ENCODE assay signal across 10 cellular contexts in the genomic region with DNA sequence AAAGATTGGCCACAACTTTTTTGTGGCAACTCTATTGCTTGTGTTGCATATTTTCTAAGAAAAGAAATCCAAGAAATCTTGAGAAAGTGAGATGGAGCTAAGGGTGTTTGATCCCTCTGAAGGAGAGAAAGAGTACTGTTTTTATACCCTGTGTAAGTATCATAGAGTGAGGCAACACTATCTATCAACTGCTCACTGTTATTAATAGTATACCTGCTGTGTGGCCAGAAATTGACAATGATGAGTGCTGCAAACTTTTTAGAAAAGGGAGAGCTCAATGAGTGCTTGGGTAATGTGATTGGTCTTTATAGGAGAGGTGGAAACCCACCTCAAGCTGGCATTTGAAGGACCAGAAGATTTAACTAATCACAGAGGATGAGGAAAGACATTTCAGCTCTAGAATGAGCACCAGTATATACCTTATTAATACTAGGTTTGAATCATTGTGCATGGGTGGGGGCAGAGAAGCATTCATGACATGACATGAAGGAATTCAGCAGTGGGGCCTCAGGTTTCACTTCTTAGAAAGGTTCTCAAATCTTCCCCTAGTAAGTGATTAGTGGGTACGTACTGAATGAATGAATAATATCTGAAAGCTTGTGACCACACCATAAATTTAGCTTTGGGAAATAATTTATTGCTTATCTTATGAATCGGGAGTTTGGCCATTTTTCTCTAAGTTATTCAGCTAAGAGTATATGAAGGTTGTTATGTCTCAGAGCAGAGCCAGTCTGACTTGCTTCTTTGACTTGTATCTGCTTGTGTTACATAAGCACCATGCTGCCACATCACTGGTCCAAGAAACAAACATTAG.
DNase-seq lines count a peak whose midpoint lies in the region; ATAC-seq, FAIRE-seq and TF ChIP-seq lines count a peak whose summit lies in the region.
"Had no signal": no experiment of that assay in that cellular context is flagged by ENCODE, and none has a peak within 500 bp of the region (broad histone marks: within the 10 kb centered on the region; RNA-seq: fewer than 3 reads in every experiment).

No MANE protein-coding gene starts in this region.

- H3K27me3 ChIP-seq in HAP-1 (ENCODE audit: low read depth): no peaks in the 10 kb centered on the region

- ATAC-seq in GM21360 (IDR thresholded peaks at IDR 0.05; ENCODE audit: unreplicated experiment) (peak; percentile 52), HG03354 (IDR thresholded peaks at IDR 0.05; ENCODE audit: poor library complexity, severe bottlenecking, unreplicated experiment) (peak; percentile 79)

- H3K9me3 ChIP-seq in HAP-1: no peaks in the 10 kb centered on the region

- no peaks in the 10 kb centered on the region for H3K4me1 ChIP-seq in HAP-1

- DNase-seq in GM12892 (ENCODE audit: insufficient read length) (no peak), epithelial cell of esophagus (ENCODE audit: low read depth) (peak; percentile 76), HAP-1 (ENCODE audit: low spot score in 2 of 2) (no peak), posterior cingulate gyrus (no peak), substantia nigra (lab: John Stamatoyannopoulos, UW) (no peak), cerebellum (ENCODE audit: low spot score) (no peak)
- DNase-seq: NCI-H1092 had no signal

- intact Hi-C loops in posterior cingulate gyrus (cut with DNase I): no loop called here

- H3K36me3 ChIP-seq in HAP-1 (replicated peaks): no peaks in the 10 kb centered on the region

- TF ChIP-seq POLR2A in GM12892 (IDR thresholded peaks at IDR 0.05; ENCODE audit: low read depth, low read length): no peak

- no peak overlapping the region for H3K4me3 ChIP-seq in epithelial cell of esophagus (ENCODE audit: low read length)
- H3K4me3 ChIP-seq in HAP-1: no peak overlapping the region

- in situ Hi-C loops in HAP-1 (cut with MboI; ENCODE audit: low sequenced_read_pairs): no loop called here

- TF ChIP-seq CTCF in epithelial cell of esophagus (IDR thresholded peaks at IDR 0.05; ENCODE audit: insufficient read depth, low read depth, low read length, missing control alignments): no peak

- peak; percentile 83 for FAIRE-seq in GM12892 (lab: Jason Lieb, UNC)
- FAIRE-seq: endothelial cell of umbilical vein had no signal

- no peak overlapping the region for H3K27ac ChIP-seq in substantia nigra (ENCODE audit: low read depth, low read length, poor library complexity, severe bottlenecking)
